Comparison of ENCODE assay signal across 2 cellular contexts in the genomic region with DNA sequence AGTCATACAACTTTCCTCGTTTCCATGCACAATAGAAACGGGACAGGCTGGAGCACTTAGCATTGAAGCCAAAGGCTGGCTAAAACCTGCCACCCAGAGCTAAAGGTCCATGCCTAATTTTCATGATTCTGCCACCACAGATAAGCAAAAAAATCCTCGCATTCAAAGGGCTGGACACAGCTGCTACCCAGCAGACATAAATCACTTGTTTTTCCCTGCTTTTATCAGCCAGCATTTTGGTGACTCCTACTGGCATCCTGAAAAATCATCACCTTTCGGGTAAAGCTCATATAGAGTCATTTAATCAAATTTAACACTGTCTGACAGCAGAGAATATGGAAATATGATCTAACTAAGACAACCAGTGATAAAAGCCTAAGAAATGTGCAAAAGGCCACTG.
A peak's percentile ranks its signal among the peaks of the same experiment; 100 is the strongest.
TF ChIP-seq lines count a peak whose summit lies in the region.

No MANE protein-coding gene starts in this region.

TF ChIP-seq in K562, 482 proteins besides CTCF, POLR2A, EP300 and RAD21:
- no peak for TF ChIP-seq TRIM28 (IDR thresholded peaks at IDR 0.05)
- no peak for TF ChIP-seq RBM34 (IDR thresholded peaks at IDR 0.05; ENCODE audit: borderline replicate concordance, insufficient read depth, low read length)
- TF ChIP-seq MEIS2 (IDR thresholded peaks at IDR 0.05; ENCODE audit: partially characterized antibody) = peak; percentile 73
- TF ChIP-seq, protein P1, sequence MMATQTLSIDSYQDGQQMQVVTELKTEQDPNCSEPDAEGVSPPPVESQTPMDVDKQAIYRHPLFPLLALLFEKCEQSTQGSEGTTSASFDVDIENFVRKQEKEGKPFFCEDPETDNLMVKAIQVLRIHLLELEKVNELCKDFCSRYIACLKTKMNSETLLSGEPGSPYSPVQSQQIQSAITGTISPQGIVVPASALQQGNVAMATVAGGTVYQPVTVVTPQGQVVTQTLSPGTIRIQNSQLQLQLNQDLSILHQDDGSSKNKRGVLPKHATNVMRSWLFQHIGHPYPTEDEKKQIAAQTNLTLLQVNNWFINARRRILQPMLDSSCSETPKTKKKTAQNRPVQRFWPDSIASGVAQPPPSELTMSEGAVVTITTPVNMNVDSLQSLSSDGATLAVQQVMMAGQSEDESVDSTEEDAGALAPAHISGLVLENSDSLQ (IDR thresholded peaks at IDR 0.05) = peak; percentile 54; the same call in 1 of the 2 replicates
- TF ChIP-seq, protein P2, sequence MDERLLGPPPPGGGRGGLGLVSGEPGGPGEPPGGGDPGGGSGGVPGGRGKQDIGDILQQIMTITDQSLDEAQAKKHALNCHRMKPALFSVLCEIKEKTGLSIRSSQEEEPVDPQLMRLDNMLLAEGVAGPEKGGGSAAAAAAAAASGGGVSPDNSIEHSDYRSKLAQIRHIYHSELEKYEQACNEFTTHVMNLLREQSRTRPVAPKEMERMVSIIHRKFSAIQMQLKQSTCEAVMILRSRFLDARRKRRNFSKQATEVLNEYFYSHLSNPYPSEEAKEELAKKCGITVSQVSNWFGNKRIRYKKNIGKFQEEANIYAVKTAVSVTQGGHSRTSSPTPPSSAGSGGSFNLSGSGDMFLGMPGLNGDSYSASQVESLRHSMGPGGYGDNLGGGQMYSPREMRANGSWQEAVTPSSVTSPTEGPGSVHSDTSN (CRISPR knock-in tag; IDR thresholded peaks at IDR 0.05; ENCODE audit: low read depth) = no peak
- TF ChIP-seq, protein P2 (tag; conservative IDR thresholded peaks at IDR 0.05; ENCODE audit: low read depth) = peak; percentile 90
- no peak for TF ChIP-seq NR2C1 (IDR thresholded peaks at IDR 0.05)
- no peak for TF ChIP-seq NR2C1 (tag; IDR thresholded peaks at IDR 0.05)
- TF ChIP-seq ATF1 (CRISPR knock-in tag; IDR thresholded peaks at IDR 0.05) = no peak
- no peak for TF ChIP-seq ATF1 (tag; IDR thresholded peaks at IDR 0.05)

TF ChIP-seq in liver, 16 proteins besides CTCF, POLR2A, EP300 and RAD21:
- no peak for TF ChIP-seq FOXA1 (IDR thresholded peaks at IDR 0.05)
- no peak for TF ChIP-seq ZBTB33 (IDR thresholded peaks at IDR 0.05)
- TF ChIP-seq, protein P3, sequence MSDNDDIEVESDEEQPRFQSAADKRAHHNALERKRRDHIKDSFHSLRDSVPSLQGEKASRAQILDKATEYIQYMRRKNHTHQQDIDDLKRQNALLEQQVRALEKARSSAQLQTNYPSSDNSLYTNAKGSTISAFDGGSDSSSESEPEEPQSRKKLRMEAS (IDR thresholded peaks at IDR 0.05) = peak; percentile 30
- peak; percentile 49 to 57 for TF ChIP-seq HNF4A (conservative IDR thresholded peaks at IDR 0.05)
- TF ChIP-seq TAF1 (conservative IDR thresholded peaks at IDR 0.05) = no peak
- TF ChIP-seq SP1 (IDR thresholded peaks at IDR 0.05) = peak; percentile 47
- TF ChIP-seq RXRA (IDR thresholded peaks at IDR 0.05) = peak in 1 of 2 donors; percentile 57
- peak; percentile 75 for TF ChIP-seq YY1 (IDR thresholded peaks at IDR 0.05)
